In genomic region chr4:8308144-8308543, GRCh38 we compare ENCODE assay signal across 18 cellular contexts. TPM values are rescaled to one million over a fixed set of nuclear protein-coding genes. Genes with fewer than 3 reads are reported as not detected.
DNase-seq lines count a peak whose midpoint lies in the region; ATAC-seq and TF ChIP-seq lines count a peak whose summit lies in the region.
"Had no signal": no experiment of that assay in that cellular context is flagged by ENCODE, and none has a peak within 500 bp of the region (broad histone marks: within the 10 kb centered on the region; RNA-seq: fewer than 3 reads in every experiment).

No MANE protein-coding gene starts in this region.

- H3K27ac Mint-ChIP-seq in activated T-cell treated with anti-CD3 and anti-CD28 coated beads, Interleukin-2, amount 50 U/mL, for 72 hours, result no peak overlapping the region
- H3K27ac Mint-ChIP-seq in endodermal cell, result no peak overlapping the region
- no peak overlapping the region for H3K27ac Mint-ChIP-seq in activated CD4-positive, alpha-beta T cell treated with anti-CD3 and anti-CD28 coated beads for 36 hours
- H3K27ac Mint-ChIP-seq: H9 had no signal

- no peaks in the 10 kb centered on the region for H3K36me3 Mint-ChIP-seq in activated T-cell treated with anti-CD3 and anti-CD28 coated beads, Interleukin-2, amount 50 U/mL, for 72 hours (ENCODE audit: insufficient read depth in 2 of 2)
- H3K36me3 Mint-ChIP-seq in endodermal cell (ENCODE audit: low read depth), result no peaks in the 10 kb centered on the region
- no peaks in the 10 kb centered on the region for H3K36me3 Mint-ChIP-seq in activated CD4-positive, alpha-beta T cell treated with anti-CD3 and anti-CD28 coated beads for 36 hours (ENCODE audit: low read depth)

- H3K4me2 ChIP-seq in BLaER1, result peak overlapping the region; percentile 78
- H3K4me2 ChIP-seq: KMS-11 had no signal

- no peak for ATAC-seq in activated T-cell treated with anti-CD3 and anti-CD28 coated beads, Interleukin-2, amount 50 U/mL, for 72 hours (replicated peaks in 1 of 2)
- ATAC-seq in activated CD4-positive, alpha-beta T cell treated with anti-CD3 and anti-CD28 coated beads for 36 hours, result no peak
- no peak for ATAC-seq in omental fat pad (ENCODE audit: low FRiP score)

- H3K36me3 ChIP-seq in BLaER1 (peaks cover 50% of the 10 kb centered on the region), endodermal cell (ENCODE audit: control insufficient read depth, insufficient read depth, low read length) (no peaks in the 10 kb centered on the region), sigmoid colon (no peaks in the 10 kb centered on the region)
- H3K36me3 ChIP-seq: Peyer's patch had no signal

- no peak overlapping the region for H3K4me3 Mint-ChIP-seq in activated T-cell treated with anti-CD3 and anti-CD28 coated beads, Interleukin-2, amount 50 U/mL, for 72 hours
- no peak overlapping the region for H3K4me3 Mint-ChIP-seq in endodermal cell
- no peak overlapping the region for H3K4me3 Mint-ChIP-seq in activated CD4-positive, alpha-beta T cell treated with anti-CD3 and anti-CD28 coated beads for 36 hours
- H3K4me3 Mint-ChIP-seq: H9 had no signal

- TF ChIP-seq CTCF in endodermal cell (conservative IDR thresholded peaks at IDR 0.05) (no peak), sigmoid colon (IDR thresholded peaks at IDR 0.05) (no peak), omental fat pad (IDR thresholded peaks at IDR 0.05) (no peak)

- POLR2A ChIA-PET in activated CD4-positive, alpha-beta T cell treated with anti-CD3 and anti-CD28 coated beads for 36 hours (lab: Charles Lee), result no interaction called here

- no peak overlapping the region for H3K9ac ChIP-seq in BLaER1
- no peak overlapping the region for H3K9ac ChIP-seq in endodermal cell (ENCODE audit: extremely low read depth, low read length, poor library complexity, severe bottlenecking)
- H3K9ac ChIP-seq: KMS-11 had no signal

- CTCF ChIA-PET in activated CD4-positive, alpha-beta T cell treated with anti-CD3 and anti-CD28 coated beads for 36 hours (lab: Charles Lee), result no interaction called here

- H3K27me3 ChIP-seq in BLaER1, result no peaks in the 10 kb centered on the region
- H3K27me3 ChIP-seq in endodermal cell (ENCODE audit: control insufficient read depth, insufficient read depth, low read length, poor library complexity, severe bottlenecking), result no peaks in the 10 kb centered on the region
- H3K27me3 ChIP-seq in sigmoid colon, result no peaks in the 10 kb centered on the region
- H3K27me3 ChIP-seq: Peyer's patch had no signal

- peak; percentile 4 for DNase-seq in activated T-cell treated with anti-CD3 and anti-CD28 coated beads, Interleukin-2, amount 50 U/mL, for 1 hour
- no peak for DNase-seq in activated T-cell treated with anti-CD3 and anti-CD28 coated beads, Interleukin-2, amount 50 U/mL, for 72 hours
- peak; percentile 39 for DNase-seq in endodermal cell
- peak; percentile 60 for DNase-seq in sigmoid colon
- DNase-seq in activated CD4-positive, alpha-beta T cell treated with anti-CD3 and anti-CD28 coated beads for 36 hours, result no peak
- no peak for DNase-seq in HuH-7 (ENCODE audit: low spot score)
- DNase-seq in omental fat pad (ENCODE audit: low spot score), result no peak
- DNase-seq: 8988T, C1 segment of cervical spinal cord, EL, H9, NCI-H1092 treated with DMSO at 0.1 percent for 48 hours, NCI-H1694, NCI-H446 had no signal

- no peaks in the 10 kb centered on the region for H3K4me1 Mint-ChIP-seq in activated T-cell treated with anti-CD3 and anti-CD28 coated beads, Interleukin-2, amount 50 U/mL, for 72 hours (ENCODE audit: low read depth)
- no peaks in the 10 kb centered on the region for H3K4me1 Mint-ChIP-seq in endodermal cell
- no peaks in the 10 kb centered on the region for H3K4me1 Mint-ChIP-seq in activated CD4-positive, alpha-beta T cell treated with anti-CD3 and anti-CD28 coated beads for 36 hours

- peaks cover 9% of the 10 kb centered on the region; the same call in 1 of the 2 replicates for H3K9me3 ChIP-seq in BLaER1
- no peaks in the 10 kb centered on the region for H3K9me3 ChIP-seq in endodermal cell (ENCODE audit: control insufficient read depth, low read length)
- peaks cover 0 to 5% (median 0%) of the 10 kb centered on the region in 4 donors for H3K9me3 ChIP-seq in sigmoid colon
- H3K9me3 ChIP-seq: Peyer's patch had no signal

- H3K27ac ChIP-seq in BLaER1 (no peak overlapping the region), endodermal cell (ENCODE audit: low read depth, low read length) (no peak overlapping the region), sigmoid colon (no peak overlapping the region)
- H3K27ac ChIP-seq: KMS-11, Peyer's patch had no signal

- intact Hi-C loops in sigmoid colon (cut with DNase I), result no loop called here
- intact Hi-C loops in activated CD4-positive, alpha-beta T cell treated with anti-CD3 and anti-CD28 coated beads for 36 hours (cut with DNase I, micrococcal nuclease), result no loop called here

- WGBS in endodermal cell (ENCODE audit: insufficient coverage in 1 of 2, insufficient read length in 1 of 2), 2 experiments, result 94 to 100% methylated on average over 6 to 9 of the region's 9 CpGs
- 87 to 92% methylated on average over 9 of the region's 9 CpGs for WGBS in sigmoid colon, 2 donors

- H4K20me1 ChIP-seq in BLaER1, result peaks cover 54% of the 10 kb centered on the region

- H3K4me3 ChIP-seq in BLaER1 (no peak overlapping the region), endodermal cell (ENCODE audit: low read length) (no peak overlapping the region), sigmoid colon (no peak overlapping the region)
- H3K4me3 ChIP-seq: Peyer's patch had no signal

- H3K27me3 Mint-ChIP-seq in activated T-cell treated with anti-CD3 and anti-CD28 coated beads, Interleukin-2, amount 50 U/mL, for 72 hours (ENCODE audit: low read depth), result no peaks in the 10 kb centered on the region
- H3K27me3 Mint-ChIP-seq in endodermal cell (ENCODE audit: insufficient read depth), result peaks cover 6% of the 10 kb centered on the region
- peaks cover 3% of the 10 kb centered on the region for H3K27me3 Mint-ChIP-seq in activated CD4-positive, alpha-beta T cell treated with anti-CD3 and anti-CD28 coated beads for 36 hours

- no peak for TF ChIP-seq POLR2A in sigmoid colon (IDR thresholded peaks at IDR 0.05)

- TF ChIP-seq EP300 in sigmoid colon (IDR thresholded peaks at IDR 0.05), result no peak

- peaks cover 2 to 5% of the 10 kb centered on the region in 2 donors for H3K9me3 Mint-ChIP-seq in activated T-cell treated with anti-CD3 and anti-CD28 coated beads, Interleukin-2, amount 50 U/mL, for 72 hours
- H3K9me3 Mint-ChIP-seq in endodermal cell, result peaks cover 8% of the 10 kb centered on the region
- peaks cover 5% of the 10 kb centered on the region for H3K9me3 Mint-ChIP-seq in activated CD4-positive, alpha-beta T cell treated with anti-CD3 and anti-CD28 coated beads for 36 hours (ENCODE audit: low read depth)

- H3K4me1 ChIP-seq in BLaER1 (peaks cover 84% of the 10 kb centered on the region), endodermal cell (ENCODE audit: control insufficient read depth, insufficient read depth, low read length) (no peaks in the 10 kb centered on the region), sigmoid colon (peaks cover 0 to 31% (median 29%) of the 10 kb centered on the region in 4 donors)

RNA-seq across cellular contexts. Expression of gene HTRA3, which starts 38.6 kb away (rescaled TPM):
- not detected for total RNA-seq in activated T-cell treated with anti-CD3 and anti-CD28 coated beads, Interleukin-2, amount 50 U/mL, for 72 hours
- total RNA-seq in endodermal cell (1 to 10 TPM; 3.2 to 4.6 TPM), sigmoid colon (10 to 100 TPM; 14.5 to 49.6 (median 32.1) TPM), omental fat pad (100 to 1,000 TPM in 1 of 4 donors, 10 to 100 TPM in 3; 15.8 to 147 (median 23.3) TPM)
- polyA plus RNA-seq in endodermal cell (2013, experiment 1 of 2), result 1.4 TPM
- polyA plus RNA-seq in endodermal cell (2013, experiment 2 of 2), result 1.6 TPM
- 1 to 10 TPM; 1.2 to 5.0 (median 3.6) TPM for polyA plus RNA-seq in sigmoid colon
- total RNA-seq in activated CD4-positive, alpha-beta T cell treated with anti-CD3 and anti-CD28 coated beads for 36 hours, result not detected
- total RNA-seq: MCF 10A had no signal

Comparison
In these comparisons a context has a peak if more than half of its experiments do, and no peak if none do; other contexts are left out.
1. DNase-seq: peak in activated T-cell treated with anti-CD3 and anti-CD28 coated beads, Interleukin-2, amount 50 U/mL, for 1 hour (single experiment), endodermal cell (single experiment) and sigmoid colon (single experiment); none in activated T-cell treated with anti-CD3 and anti-CD28 coated beads, Interleukin-2, amount 50 U/mL, for 72 hours (0 of 2), activated CD4-positive, alpha-beta T cell treated with anti-CD3 and anti-CD28 coated beads for 36 hours (single experiment), HuH-7 (single experiment) and omental fat pad (single experiment).
2. RNA of gene HTRA3, which starts 38.6 kb away (total RNA-seq): 14.5 to 49.6 TPM in sigmoid colon, 15.8 to 147 TPM in omental fat pad and 3.2 to 4.6 TPM in endodermal cell; not detected in activated CD4-positive, alpha-beta T cell treated with anti-CD3 and anti-CD28 coated beads for 36 hours and not detected in activated T-cell treated with anti-CD3 and anti-CD28 coated beads, Interleukin-2, amount 50 U/mL, for 72 hours; every median in the first group is over 4 times any median in the second.